7 cellular contexts compared by ENCODE assay signal in genomic region chr10:77926566-77927342, GRCh38. TPM values are rescaled to one million over a fixed set of nuclear protein-coding genes. Genes with fewer than 3 reads are reported as not detected.
DNase-seq lines count a peak whose midpoint lies in the region; ATAC-seq and TF ChIP-seq lines count a peak whose summit lies in the region.

TSS of gene DLG5 (minus strand) at chr10:77926755. CDS start at chr10:77926520, 235 bp downstream.

- H3K4me1 Mint-ChIP-seq in activated naive CD8-positive, alpha-beta T cell treated with anti-CD3 and anti-CD28 coated beads for 36 hours: peaks cover 8% of the 10 kb centered on the region

- H3K27ac Mint-ChIP-seq in activated naive CD8-positive, alpha-beta T cell treated with anti-CD3 and anti-CD28 coated beads for 36 hours: no peak within 1 kb of the TSS

- no peaks in the 10 kb centered on the region for H4K20me1 ChIP-seq in MM.1S (ENCODE audit: insufficient read depth, low read length)

- H3K4me1 ChIP-seq in MM.1S (ENCODE audit: low read length): peaks cover 9% of the 10 kb centered on the region; the same call in 1 of the 2 replicates

- H3K79me2 ChIP-seq in MM.1S (ENCODE audit: low read length): peaks cover 42% of the 10 kb centered on the region

- H3K9me3 Mint-ChIP-seq in activated naive CD8-positive, alpha-beta T cell treated with anti-CD3 and anti-CD28 coated beads for 36 hours: no peaks in the 10 kb centered on the region

- H3K36me3 ChIP-seq in GM06990 (ENCODE audit: control insufficient read depth, insufficient read depth, low read length): no peaks in the 10 kb centered on the region
- H3K36me3 ChIP-seq in MM.1S (replicated peaks; ENCODE audit: insufficient read depth, low read length): no peaks in the 10 kb centered on the region

- peak; percentile 62 for ATAC-seq in GM21723 (IDR thresholded peaks at IDR 0.05; ENCODE audit: unreplicated experiment)

- peaks cover 66% of the 10 kb centered on the region for H3K27me3 Mint-ChIP-seq in activated naive CD8-positive, alpha-beta T cell treated with anti-CD3 and anti-CD28 coated beads for 36 hours

- no peaks in the 10 kb centered on the region for H3K36me3 Mint-ChIP-seq in activated naive CD8-positive, alpha-beta T cell treated with anti-CD3 and anti-CD28 coated beads for 36 hours

- H3F3A ChIP-seq in MM.1S (ENCODE audit: insufficient read depth, low read length): peaks cover 4% of the 10 kb centered on the region

- H3K9ac ChIP-seq in MM.1S (ENCODE audit: low read length): peak within 1 kb of the TSS; percentile 68

- H3K4me3 ChIP-seq in GM06990 (replicated peaks; ENCODE audit: low read depth, low read length) (peak within 1 kb of the TSS; percentile 80), MM.1S (ENCODE audit: low read length) (peak within 1 kb of the TSS; percentile 68)

- intact Hi-C loops in head of caudate nucleus (cut with DNase I): loop anchor here (5.0 kb wide), 1 partner anchor 79 kb away; no protein-coding TSS in a partner anchor

- no peaks in the 10 kb centered on the region for H3K9me2 ChIP-seq in MM.1S (replicated peaks; ENCODE audit: insufficient read depth, low read length)

- H3K27ac ChIP-seq in MM.1S (ENCODE audit: low read length): no peak within 1 kb of the TSS

- H3K9me3 ChIP-seq in MM.1S (replicated peaks; ENCODE audit: insufficient read depth, low read length): no peaks in the 10 kb centered on the region

- H3K4me3 Mint-ChIP-seq in activated naive CD8-positive, alpha-beta T cell treated with anti-CD3 and anti-CD28 coated beads for 36 hours: peak within 1 kb of the TSS; percentile 63

- TF ChIP-seq CTCF in GM06990 (IDR thresholded peaks at IDR 0.05; ENCODE audit: insufficient read depth, low read length, poor library complexity, severe bottlenecking) (no peak), MM.1S (IDR thresholded peaks at IDR 0.05; ENCODE audit: low read length) (no peak)

- H2AFZ ChIP-seq in MM.1S (ENCODE audit: low read length): peak within 1 kb of the TSS; percentile 74

- DNase-seq in GM06990 (ENCODE audit: extremely low read depth, insufficient read length) (peak; percentile 44), MM.1S (peak; percentile 46), head of caudate nucleus (peak in 41 of 42 donors; percentile 4 to 85 (median 64)), occipital lobe (lab: John Stamatoyannopoulos, UW) (no peak), NCI-H1105 (lab: John Stamatoyannopoulos, UW) (no peak)
- DNase-seq in activated naive CD8-positive, alpha-beta T cell treated with anti-CD3 and anti-CD28 coated beads for 36 hours: peak; percentile 41

- peak within 1 kb of the TSS; percentile 85 for H3K4me2 ChIP-seq in MM.1S (ENCODE audit: low read depth, low read length)

- H3K27me3 ChIP-seq in GM06990 (replicated peaks; ENCODE audit: control insufficient read depth, insufficient read depth, low read length) (peaks cover 1% of the 10 kb centered on the region; the same call in 1 of the 2 replicates), MM.1S (replicated peaks; ENCODE audit: insufficient read depth, low read length) (peaks cover 15% of the 10 kb centered on the region; the same call in 1 of the 2 replicates)

RNA-seq across cellular contexts. Expression of gene DLG5, which starts in this region (rescaled TPM):
- total RNA-seq in activated naive CD8-positive, alpha-beta T cell treated with anti-CD3 and anti-CD28 coated beads for 36 hours: 1 to 10 TPM; 1.6 to 2.1 TPM
- 34.0 TPM for total RNA-seq in occipital lobe

Comparison
In these comparisons a context has a peak if more than half of its experiments do, and no peak if none do; other contexts are left out.
1. RNA of gene DLG5 (total RNA-seq): 34.0 TPM in occipital lobe (single experiment); 1.6 to 2.1 TPM in activated naive CD8-positive, alpha-beta T cell treated with anti-CD3 and anti-CD28 coated beads for 36 hours; every median in the first group is over 10 times any median in the second.
2. DNase-seq: peak in GM06990 (single experiment), MM.1S (single experiment), activated naive CD8-positive, alpha-beta T cell treated with anti-CD3 and anti-CD28 coated beads for 36 hours (single experiment) and head of caudate nucleus (41 of 42); none in occipital lobe (single experiment) and NCI-H1105 (single experiment).